In the genomic region with DNA sequence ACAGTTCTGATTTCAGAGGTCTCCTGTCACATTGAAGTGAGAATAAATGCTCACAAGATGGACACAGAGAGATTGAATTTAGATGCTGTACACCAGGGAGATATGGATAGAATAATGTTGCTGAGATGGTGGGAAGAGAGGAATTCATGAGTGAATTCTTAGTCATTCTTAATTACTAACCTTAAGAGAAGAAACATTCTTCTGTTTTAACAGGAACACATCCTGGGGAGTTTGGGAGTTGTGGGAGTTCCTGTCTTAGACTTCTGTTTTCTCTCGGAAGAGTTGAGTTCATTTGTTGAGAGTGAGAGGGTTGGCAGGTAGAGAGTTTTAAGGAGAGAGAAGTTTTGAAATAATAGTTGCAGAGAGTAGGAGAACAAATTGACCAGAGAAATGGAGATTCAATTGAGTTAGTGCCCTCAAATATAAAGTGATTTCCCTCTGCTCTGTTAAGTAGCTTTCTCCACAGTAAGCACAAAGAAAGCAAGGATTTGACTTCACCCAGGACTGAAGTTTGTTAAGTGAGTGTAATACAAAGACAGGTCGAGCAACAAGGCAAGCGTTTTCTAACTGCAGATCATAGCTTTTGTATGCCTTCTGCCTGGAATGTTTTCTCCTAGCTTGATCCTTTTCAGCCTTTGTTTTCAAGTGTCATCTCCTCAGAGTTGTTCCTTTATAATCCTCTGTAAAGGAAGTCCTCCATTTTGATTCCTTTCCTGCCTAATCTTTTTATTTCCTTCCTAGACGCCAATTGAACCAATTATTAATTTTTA, we compare ENCODE assay signal across 18 cellular contexts.
A peak's percentile ranks its signal among the peaks of the same experiment; 100 is the strongest.
DNase-seq lines count a peak whose midpoint lies in the region; ATAC-seq and TF ChIP-seq lines count a peak whose summit lies in the region.
"Had no signal": no experiment of that assay in that cellular context is flagged by ENCODE, and none has a peak within 500 bp of the region (broad histone marks: within the 10 kb centered on the region; RNA-seq: fewer than 3 reads in every experiment).

No MANE protein-coding gene starts in this region.

- CTCF ChIA-PET in CD4-positive, alpha-beta T cell (lab: Charles Lee) = no interaction called here

- no peak overlapping the region for H4K5ac ChIP-seq in mesendoderm (ENCODE audit: low read length)

- H3K23ac ChIP-seq in mesendoderm (ENCODE audit: low read length) = no peak overlapping the region

- H3K18ac ChIP-seq in mesendoderm (ENCODE audit: low read length) = no peak overlapping the region

- peaks cover 22% of the 10 kb centered on the region for H3K36me3 Mint-ChIP-seq in CD4-positive, alpha-beta T cell (ENCODE audit: low read depth)

- no peaks in the 10 kb centered on the region for H3K4me1 Mint-ChIP-seq in CD4-positive, alpha-beta T cell (ENCODE audit: low read depth)

- no peak overlapping the region for H3K4me3 Mint-ChIP-seq in CD4-positive, alpha-beta T cell
- H3K4me3 Mint-ChIP-seq: activated CD4-positive, alpha-beta memory T cell treated with anti-CD3 and anti-CD28 coated beads for 36 hours had no signal

- H3K4me2 ChIP-seq in mesendoderm (ENCODE audit: low read length) = no peak overlapping the region

- no peak overlapping the region for H2BK15ac ChIP-seq in mesendoderm (replicated peaks; ENCODE audit: low read depth)

- H3K27ac ChIP-seq in HUES48 (ENCODE audit: low read depth, low read length) (peak overlapping the region; percentile 74), mesendoderm (ENCODE audit: low read depth, low read length) (no peak overlapping the region)
- no peak overlapping the region for H3K27ac ChIP-seq in CD4-positive, alpha-beta T cell (ENCODE audit: low read depth, low read length)
- H3K27ac ChIP-seq: colonic mucosa, pancreas had no signal

- no peak overlapping the region for H3K56ac ChIP-seq in mesendoderm (ENCODE audit: low read length)

- H2BK5ac ChIP-seq in mesendoderm (ENCODE audit: low read length) = no peak overlapping the region

- no peak overlapping the region for H3K9ac ChIP-seq in HUES48 (ENCODE audit: low read depth, low read length)
- no peak overlapping the region for H3K9ac ChIP-seq in mesendoderm (ENCODE audit: low read length)

- H3K79me2 ChIP-seq in mesendoderm (ENCODE audit: control insufficient read depth, insufficient read depth, low read length) = no peaks in the 10 kb centered on the region

- H3K27ac Mint-ChIP-seq in CD4-positive, alpha-beta T cell = no peak overlapping the region
- H3K27ac Mint-ChIP-seq: activated CD4-positive, alpha-beta memory T cell treated with anti-CD3 and anti-CD28 coated beads for 36 hours had no signal

- no CpG with 5 or more reads among the region's 4 CpGs for WGBS in mesendoderm (ENCODE audit: extremely low coverage, insufficient coverage, low lambda C conversion rate)

- H3K4me3 ChIP-seq in HUES48 (ENCODE audit: low read depth, low read length) = no peak overlapping the region
- no peak overlapping the region for H3K4me3 ChIP-seq in mesendoderm (ENCODE audit: low read length)
- H3K4me3 ChIP-seq: colonic mucosa, pancreas had no signal

- intact Hi-C loops in CD4-positive, alpha-beta T cell (cut with DNase I, micrococcal nuclease) = no loop called here

- POLR2A ChIA-PET in CD4-positive, alpha-beta T cell (lab: Charles Lee) = no interaction called here

- H3K36me3 ChIP-seq in HUES48 (ENCODE audit: control insufficient read depth, insufficient read depth, low read length) = no peaks in the 10 kb centered on the region
- H3K36me3 ChIP-seq in mesendoderm (ENCODE audit: control insufficient read depth, insufficient read depth, low read length) = no peaks in the 10 kb centered on the region
- H3K36me3 ChIP-seq: colonic mucosa, pancreas had no signal

- no peaks in the 10 kb centered on the region for H3K27me3 Mint-ChIP-seq in CD4-positive, alpha-beta T cell
- H3K27me3 Mint-ChIP-seq: activated CD4-positive, alpha-beta memory T cell treated with anti-CD3 and anti-CD28 coated beads for 36 hours had no signal

- no peak overlapping the region for H3K4ac ChIP-seq in mesendoderm (ENCODE audit: low read depth, low read length)

- H3K27me3 ChIP-seq in HUES48 (ENCODE audit: control insufficient read depth, insufficient read depth, low read length) = no peaks in the 10 kb centered on the region
- no peaks in the 10 kb centered on the region for H3K27me3 ChIP-seq in mesendoderm (ENCODE audit: insufficient read depth, low read length, poor library complexity)
- H3K27me3 ChIP-seq in CD4-positive, alpha-beta T cell (ENCODE audit: control insufficient read depth, insufficient read depth, low read length) = no peaks in the 10 kb centered on the region
- H3K27me3 ChIP-seq: colonic mucosa, pancreas had no signal

- DNase-seq in AG08395 (ENCODE audit: low spot score) (peak; percentile 20), dermis blood vessel endothelial cell (peak; percentile 33), mesendoderm (peak; percentile 48), left lobe of liver (ENCODE audit: low spot score) (no peak), cerebellum (ENCODE audit: low spot score) (no peak)
- DNase-seq in stimulated activated CD4-positive, alpha-beta T cell treated with anti-CD3 and anti-CD28 coated beads, Interleukin-4, amount 100 ng/mL, for 4 hours = no peak
- DNase-seq in CD4-positive, alpha-beta T cell = no peak
- DNase-seq: activated CD4-positive, alpha-beta memory T cell treated with anti-CD3 and anti-CD28 coated beads for 36 hours; activated gamma-delta T cell treated with Interleukin-2 at 50 U/mL for 16 hours; C1 segment of cervical spinal cord; colonic mucosa; MM.1S; NCI-H2171 treated with DMSO at 0.1 percent for 48 hours; OCI-M1; pancreas; stimulated activated naive CD4-positive, alpha-beta T cell; T1000 had no signal

- no peak for TF ChIP-seq CTCF in CD4-positive, alpha-beta T cell (IDR thresholded peaks at IDR 0.05)

- H4K8ac ChIP-seq in mesendoderm (ENCODE audit: low read depth, low read length) = no peak overlapping the region

- no peak overlapping the region for H2BK120ac ChIP-seq in mesendoderm (ENCODE audit: low read depth, low read length)

- ATAC-seq in left lobe of liver = no peak
- no peak for ATAC-seq in CD4-positive, alpha-beta T cell (ENCODE audit: poor library complexity)
- ATAC-seq: pancreas had no signal

- H3K9me3 ChIP-seq in HUES48 (ENCODE audit: control insufficient read depth, insufficient read depth, low read length) = no peaks in the 10 kb centered on the region
- H3K9me3 ChIP-seq in CD4-positive, alpha-beta T cell (ENCODE audit: control insufficient read depth, low read length) = no peaks in the 10 kb centered on the region
- H3K9me3 ChIP-seq: colonic mucosa, pancreas had no signal

- H3K9me3 Mint-ChIP-seq in CD4-positive, alpha-beta T cell = no peaks in the 10 kb centered on the region

- no peak overlapping the region for H2AK5ac ChIP-seq in mesendoderm (ENCODE audit: low read length)

- H3K4me1 ChIP-seq in HUES48 (ENCODE audit: control insufficient read depth, insufficient read depth, low read length) = peaks cover 16% of the 10 kb centered on the region
- peaks cover 5% of the 10 kb centered on the region for H3K4me1 ChIP-seq in mesendoderm (ENCODE audit: control insufficient read depth, low read depth, low read length)
- H3K4me1 ChIP-seq: colonic mucosa had no signal

- no peaks in the 10 kb centered on the region for H3K79me1 ChIP-seq in mesendoderm (ENCODE audit: low read length)

Comparison
In these comparisons a context has a peak if more than half of its experiments do, and no peak if none do; other contexts are left out.
1. DNase-seq: peak in AG08395 (single experiment), dermis blood vessel endothelial cell (single experiment) and mesendoderm (single experiment); none in left lobe of liver (single experiment), cerebellum (single experiment), stimulated activated CD4-positive, alpha-beta T cell treated with anti-CD3 and anti-CD28 coated beads, Interleukin-4, amount 100 ng/mL, for 4 hours (0 of 2) and CD4-positive, alpha-beta T cell (0 of 10).